ENCODE assay signal across 9 cellular contexts in genomic region chr1:14968251-14968812, GRCh38.
A peak's percentile ranks its signal among the peaks of the same experiment; 100 is the strongest.
DNase-seq lines count a peak whose midpoint lies in the region; ATAC-seq and TF ChIP-seq lines count a peak whose summit lies in the region.
"Had no signal": no experiment of that assay in that cellular context is flagged by ENCODE, and none has a peak within 500 bp of the region (broad histone marks: within the 10 kb centered on the region; RNA-seq: fewer than 3 reads in every experiment).

No MANE protein-coding gene starts in this region.

- no peak overlapping the region for H2BK5ac ChIP-seq in mesendoderm (ENCODE audit: low read length)

- H3K4me3 ChIP-seq in BLaER1 treated with 17β-estradiol and CSF1 and Interleukin-3, amounts not matched to agents 10 nM and 100 nM, result peak overlapping the region in 1 of 10 experiments; percentile 22; a peak in 2 of 20 replicates
- no peak overlapping the region for H3K4me3 ChIP-seq in mesendoderm (ENCODE audit: low read length)

- H3K27me3 Mint-ChIP-seq in WTC11 (ENCODE audit: low read depth) (peaks cover 3% of the 10 kb centered on the region; the same call in 1 of the 2 replicates), osteocyte (ENCODE audit: unreplicated experiment) (no peaks in the 10 kb centered on the region)

- no peaks in the 10 kb centered on the region for H3K79me2 ChIP-seq in mesendoderm (ENCODE audit: control insufficient read depth, insufficient read depth, low read length)

- H2AK5ac ChIP-seq in mesendoderm (ENCODE audit: low read length), result no peak overlapping the region

- H3K9me3 Mint-ChIP-seq in WTC11, result peaks cover 11% of the 10 kb centered on the region
- peaks cover under 1% of the 10 kb centered on the region for H3K9me3 Mint-ChIP-seq in osteocyte (ENCODE audit: unreplicated experiment)
- H3K9me3 Mint-ChIP-seq: stimulated activated naive CD8-positive, alpha-beta T cell treated with anti-CD3 and anti-CD28 coated beads, Interleukin-15, Interleukin-2, amounts not matched to agents 100 ng/mL and 50 ng/mL, for 24 hours had no signal

- no peak overlapping the region for H2BK120ac ChIP-seq in mesendoderm (ENCODE audit: low read depth, low read length)

- H3K36me3 ChIP-seq in BLaER1 treated with 17β-estradiol and CSF1 and Interleukin-3, amounts not matched to agents 10 nM and 100 nM, result peaks cover 0 to 34% (median 13%) of the 10 kb centered on the region in 11 experiments; a peak in 10 of 22 replicates
- H3K36me3 ChIP-seq in mesendoderm (ENCODE audit: control insufficient read depth, insufficient read depth, low read length), result no peaks in the 10 kb centered on the region

- H3K79me1 ChIP-seq in mesendoderm (ENCODE audit: low read length), result no peaks in the 10 kb centered on the region

- ATAC-seq in WTC11 (peak; percentile 36; the same call in 1 of the 2 replicates), foreskin keratinocyte (peak; percentile 93), HG02798 (IDR thresholded peaks at IDR 0.05; ENCODE audit: poor library complexity, unreplicated experiment) (no peak), GM18867 (IDR thresholded peaks at IDR 0.05; ENCODE audit: unreplicated experiment) (no peak)

- H3K27ac ChIP-seq in BLaER1 treated with 17β-estradiol and CSF1 and Interleukin-3, amounts not matched to agents 10 nM and 100 nM, result peak overlapping the region in 2 of 11 experiments; percentile 14 to 28; a peak in 1 of 22 replicates
- H3K27ac ChIP-seq in foreskin keratinocyte (no peak overlapping the region), mesendoderm (ENCODE audit: low read depth, low read length) (no peak overlapping the region)

- no peak overlapping the region for H4K5ac ChIP-seq in mesendoderm (ENCODE audit: low read length)

- TF ChIP-seq CTCF in WTC11 (IDR thresholded peaks at IDR 0.05), result no peak
- TF ChIP-seq CTCF in foreskin keratinocyte (conservative IDR thresholded peaks at IDR 0.05), result no peak
- TF ChIP-seq CTCF in osteocyte (IDR thresholded peaks at IDR 0.05), result no peak

- H3K4me3 Mint-ChIP-seq in WTC11 (no peak overlapping the region), osteocyte (ENCODE audit: unreplicated experiment) (peak overlapping the region; percentile 10)
- H3K4me3 Mint-ChIP-seq: stimulated activated naive CD8-positive, alpha-beta T cell treated with anti-CD3 and anti-CD28 coated beads, Interleukin-15, Interleukin-2, amounts not matched to agents 100 ng/mL and 50 ng/mL, for 24 hours had no signal

- H3K27ac Mint-ChIP-seq in WTC11 (no peak overlapping the region), osteocyte (ENCODE audit: unreplicated experiment) (peak overlapping the region; percentile 94)

- no peak overlapping the region for H2BK15ac ChIP-seq in mesendoderm (replicated peaks; ENCODE audit: low read depth)

- H3K9ac ChIP-seq in BLaER1 treated with 17β-estradiol and CSF1 and Interleukin-3, amounts not matched to agents 10 nM and 100 nM, result peak overlapping the region in 2 of 11 experiments; percentile 10 to 14; a peak in 2 of 22 replicates
- H3K9ac ChIP-seq in mesendoderm (ENCODE audit: low read length), result no peak overlapping the region

- DNase-seq in WTC11 (ENCODE audit: low spot score) (no peak), foreskin keratinocyte (peak; percentile 55 to 77), osteocyte (ENCODE audit: extremely low spot score, unreplicated experiment) (peak; percentile 92), DMS153 treated with DMSO at 0.1 percent for 48 hours (lab: John Stamatoyannopoulos, UW; ENCODE audit: unreplicated experiment) (no peak), mesendoderm (no peak)

- no peak overlapping the region for H3K4ac ChIP-seq in mesendoderm (ENCODE audit: low read depth, low read length)

- POLR2A ChIA-PET in WTC11 (lab: Charles Lee), result interaction anchor here (0.6 kb wide), 1 partner anchor 145 kb away, joined by 3 read pairs; no protein-coding TSS in a partner anchor

- H3K9me3 ChIP-seq in BLaER1 treated with 17β-estradiol and CSF1 and Interleukin-3, amounts not matched to agents 10 nM and 100 nM (replicated peaks in 1 of 11), result peaks cover 10 to 17% (median 14%) of the 10 kb centered on the region in 11 experiments; a peak in 20 of 22 replicates

- H3K4me1 ChIP-seq in BLaER1 treated with 17β-estradiol and CSF1 and Interleukin-3, amounts not matched to agents 10 nM and 100 nM, result peaks cover 21 to 57% (median 41%) of the 10 kb centered on the region in 10 experiments
- peaks cover 3% of the 10 kb centered on the region for H3K4me1 ChIP-seq in foreskin keratinocyte
- H3K4me1 ChIP-seq in mesendoderm (ENCODE audit: control insufficient read depth, low read depth, low read length), result no peaks in the 10 kb centered on the region

- peaks cover 13% of the 10 kb centered on the region for H3K36me3 Mint-ChIP-seq in WTC11
- peaks cover 12% of the 10 kb centered on the region for H3K36me3 Mint-ChIP-seq in osteocyte (ENCODE audit: unreplicated experiment)

- no peak overlapping the region for H3K18ac ChIP-seq in mesendoderm (ENCODE audit: low read length)

- no peak overlapping the region for H3K56ac ChIP-seq in mesendoderm (ENCODE audit: low read length)

- peaks cover 0 to 96% (median 0%) of the 10 kb centered on the region in 11 experiments; a peak in 8 of 22 replicates for H3K27me3 ChIP-seq in BLaER1 treated with 17β-estradiol and CSF1 and Interleukin-3, amounts not matched to agents 10 nM and 100 nM
- H3K27me3 ChIP-seq in foreskin keratinocyte, result no peaks in the 10 kb centered on the region
- no peaks in the 10 kb centered on the region for H3K27me3 ChIP-seq in mesendoderm (ENCODE audit: insufficient read depth, low read length, poor library complexity)

- no CpG with 5 or more reads among the region's 14 CpGs for WGBS in mesendoderm (ENCODE audit: extremely low coverage, insufficient coverage, low lambda C conversion rate)

- peak overlapping the region; percentile 72 to 96 (median 81) for H3K4me2 ChIP-seq in BLaER1 treated with 17β-estradiol and CSF1 and Interleukin-3, amounts not matched to agents 10 nM and 100 nM
- H3K4me2 ChIP-seq in mesendoderm (ENCODE audit: low read length), result no peak overlapping the region

- H4K8ac ChIP-seq in mesendoderm (ENCODE audit: low read depth, low read length), result no peak overlapping the region

- H3K4me1 Mint-ChIP-seq in WTC11 (0 out of 2 replicates have a peak, but pooled peaks cover 2% of the 10 kb centered on the region), osteocyte (ENCODE audit: unreplicated experiment) (peaks cover 54% of the 10 kb centered on the region)

- peaks cover 0 to 80% (median 60%) of the 10 kb centered on the region in 11 experiments; a peak in 19 of 22 replicates for H4K20me1 ChIP-seq in BLaER1 treated with 17β-estradiol and CSF1 and Interleukin-3, amounts not matched to agents 10 nM and 100 nM

- H3K23ac ChIP-seq in mesendoderm (ENCODE audit: low read length), result no peak overlapping the region

- CTCF ChIA-PET in WTC11 (lab: Charles Lee), result interaction anchor here (1.2 to 1.5 kb wide), 2 partner anchors 59 to 70 kb away, joined by 3 to 4 read pairs; no protein-coding TSS in a partner anchor

TF ChIP-seq in WTC11, 78 proteins besides CTCF, POLR2A, EP300 and RAD21:
- TF ChIP-seq TEAD4 (CRISPR knock-in tag; IDR thresholded peaks at IDR 0.05), result no peak
- TF ChIP-seq TCF7 (CRISPR knock-in tag; IDR thresholded peaks at IDR 0.05; ENCODE audit: low read depth), result no peak
- TF ChIP-seq ZNF219 (CRISPR knock-in tag; IDR thresholded peaks at IDR 0.05; ENCODE audit: borderline replicate concordance), result no peak
- no peak for TF ChIP-seq GTF2I (CRISPR knock-in tag; conservative IDR thresholded peaks at IDR 0.05)
- no peak for TF ChIP-seq RELA (CRISPR knock-in tag; IDR thresholded peaks at IDR 0.05; ENCODE audit: borderline replicate concordance)

Comparison
In these comparisons a context has a peak if more than half of its experiments do, and no peak if none do; other contexts are left out.
1. ATAC-seq: peak in WTC11 (single experiment) and foreskin keratinocyte (single experiment); none in HG02798 (single experiment) and GM18867 (single experiment).
2. DNase-seq: peak in foreskin keratinocyte (2 of 2) and osteocyte (single experiment); none in WTC11 (single experiment), DMS153 treated with DMSO at 0.1 percent for 48 hours (single experiment) and mesendoderm (single experiment).